In genomic region chr18:40692871-40693270, GRCh38 we compare ENCODE assay signal across 36 cellular contexts.
"Had no signal": no experiment of that assay in that cellular context is flagged by ENCODE, and none has a peak within 500 bp of the region (broad histone marks: within the 10 kb centered on the region; RNA-seq: fewer than 3 reads in every experiment).

No MANE protein-coding gene starts in this region.

- H3K27ac ChIP-seq: breast epithelium, epithelial cell of prostate, esophagus squamous epithelium, gastroesophageal sphincter, heart left ventricle, left lung, right lobe of liver, skin epidermis, stomach, thyroid gland, upper lobe of left lung, vagina, VCaP had no signal

- H3K4me1 ChIP-seq: breast epithelium, esophagus squamous epithelium, gastroesophageal sphincter, heart left ventricle, left lung, right lobe of liver, stomach, thyroid gland, upper lobe of left lung, vagina had no signal

- H3K4me1 Mint-ChIP-seq: activated naive CD4-positive, alpha-beta T cell treated with anti-CD3 and anti-CD28 coated beads, Interleukin-2, amount 10 ng/mL, durations not matched to agents 7 days and 5 days; activated naive CD8-positive, alpha-beta T cell treated with anti-CD3 and anti-CD28 coated beads, Interleukin-2, amount 10 ng/mL, durations not matched to agents 7 days and 5 days; immature natural killer cell; stimulated activated naive B cell treated with anti-CD40 and anti-IgM and Interleukin-4, amounts not matched to agents 10 μg/mL and 1 μg/mL and 100 μg/mL, for 72 hours had no signal

- H3K27me3 Mint-ChIP-seq: activated CD4-positive, alpha-beta memory T cell treated with anti-CD3 and anti-CD28 coated beads for 36 hours; activated naive CD4-positive, alpha-beta T cell treated with anti-CD3 and anti-CD28 coated beads, Interleukin-2, amount 10 ng/mL, durations not matched to agents 7 days and 5 days; activated naive CD8-positive, alpha-beta T cell treated with anti-CD3 and anti-CD28 coated beads, Interleukin-2, amount 10 ng/mL, durations not matched to agents 7 days and 5 days; activated T-cell treated with anti-CD3 and anti-CD28 coated beads, Interleukin-2, amount 50 U/mL, for 24 hours; natural killer cell treated with Interleukin-12 subunit alpha and Interleukin-12 subunit beta and Interleukin-15 and Interleukin-18, amount 100 ng/mL, for 72 hours; stimulated activated naive B cell treated with anti-CD40 and anti-IgM and Interleukin-4, amounts not matched to agents 10 μg/mL and 1 μg/mL and 100 μg/mL, for 72 hours had no signal

- H3K36me3 Mint-ChIP-seq: activated CD4-positive, alpha-beta memory T cell treated with anti-CD3 and anti-CD28 coated beads for 36 hours; activated naive CD4-positive, alpha-beta T cell treated with anti-CD3 and anti-CD28 coated beads, Interleukin-2, amount 10 ng/mL, durations not matched to agents 7 days and 5 days; activated naive CD8-positive, alpha-beta T cell treated with anti-CD3 and anti-CD28 coated beads, Interleukin-2, amount 10 ng/mL, durations not matched to agents 7 days and 5 days; immature natural killer cell; natural killer cell treated with Interleukin-12 subunit alpha and Interleukin-12 subunit beta and Interleukin-15 and Interleukin-18, amount 100 ng/mL, for 72 hours; stimulated activated naive B cell treated with anti-CD40 and anti-IgM and Interleukin-4, amounts not matched to agents 10 μg/mL and 1 μg/mL and 100 μg/mL, for 72 hours had no signal

- H3K9me3 ChIP-seq: breast epithelium, esophagus squamous epithelium, mucosa of descending colon, right lobe of liver, stomach, thyroid gland, vagina had no signal

- ATAC-seq: activated CD4-positive, CD25-positive, alpha-beta regulatory T cell treated with anti-CD3 and anti-CD28 coated beads, Interleukin-2, amount 50 U/mL, for 24 hours; gastroesophageal sphincter; heart left ventricle; left lung; mucosa of descending colon; natural killer cell treated with Interleukin-12 subunit alpha and Interleukin-12 subunit beta and Interleukin-15 and Interleukin-18, amount 100 ng/mL, for 72 hours; right lobe of liver; stimulated activated naive B cell treated with anti-CD40 and anti-IgM and Interleukin-4, amounts not matched to agents 10 μg/mL and 1 μg/mL and 100 μg/mL, for 72 hours had no signal

- H3K27me3 ChIP-seq: breast epithelium, esophagus squamous epithelium, gastroesophageal sphincter, heart left ventricle, left lung, right lobe of liver, stomach, thyroid gland, upper lobe of left lung, vagina had no signal

- H3K4me3 Mint-ChIP-seq: activated CD4-positive, alpha-beta memory T cell treated with anti-CD3 and anti-CD28 coated beads for 36 hours; activated naive CD4-positive, alpha-beta T cell treated with anti-CD3 and anti-CD28 coated beads, Interleukin-2, amount 10 ng/mL, durations not matched to agents 7 days and 5 days; activated naive CD8-positive, alpha-beta T cell treated with anti-CD3 and anti-CD28 coated beads, Interleukin-2, amount 10 ng/mL, durations not matched to agents 7 days and 5 days; activated T-cell treated with anti-CD3 and anti-CD28 coated beads, Interleukin-2, amount 50 U/mL, for 24 hours; immature natural killer cell; natural killer cell treated with Interleukin-12 subunit alpha and Interleukin-12 subunit beta and Interleukin-15 and Interleukin-18, amount 100 ng/mL, for 72 hours; stimulated activated naive B cell treated with anti-CD40 and anti-IgM and Interleukin-4, amounts not matched to agents 10 μg/mL and 1 μg/mL and 100 μg/mL, for 72 hours had no signal

- H3K36me3 ChIP-seq: breast epithelium, esophagus squamous epithelium, gastroesophageal sphincter, heart left ventricle, left lung, right lobe of liver, stomach, thyroid gland, upper lobe of left lung, vagina had no signal

- DNase-seq: activated CD4-positive, alpha-beta memory T cell treated with anti-CD3 and anti-CD28 coated beads for 36 hours; activated CD4-positive, alpha-beta T cell treated with anti-CD3 and anti-CD28 coated beads for 48 hours; activated CD8-positive, alpha-beta memory T cell treated with anti-CD3 and anti-CD28 coated beads, Interleukin-2, amount 50 U/mL, for 48 hours; activated gamma-delta T cell; activated naive CD4-positive, alpha-beta T cell treated with anti-CD3 and anti-CD28 coated beads, Interleukin-2, amount 10 ng/mL, durations not matched to agents 7 days and 5 days; activated naive CD8-positive, alpha-beta T cell treated with anti-CD3 and anti-CD28 coated beads, Interleukin-2, amount 10 ng/mL, durations not matched to agents 7 days and 5 days; activated T-cell treated with anti-CD3 and anti-CD28 coated beads, Interleukin-2, amount 50 U/mL, for 24 hours; amygdala; central memory CD4-positive, alpha-beta T cell; dermis blood vessel endothelial cell; effector CD4-positive, alpha-beta T cell; esophagus squamous epithelium; heart left ventricle; hypothalamus; immature natural killer cell; kidney glomerular epithelial cell; mesendoderm; mucosa of descending colon; right lobe of liver; stimulated activated CD4-positive, alpha-beta T cell treated with anti-CD3 and anti-CD28 coated beads, Interleukin-4, amount 100 ng/mL, for 4 hours; stimulated activated CD8-positive, alpha-beta memory T cell treated with anti-CD3 and anti-CD28 coated beads, Interleukin-4, amount 100 ng/mL, for 48 hours; stimulated activated naive B cell treated with anti-CD40 and anti-IgM and Interleukin-4, amounts not matched to agents 10 μg/mL and 1 μg/mL and 100 μg/mL, for 72 hours; stomach; T-helper 1 cell; thyroid gland had no signal

- H3K27ac Mint-ChIP-seq: activated CD4-positive, alpha-beta memory T cell treated with anti-CD3 and anti-CD28 coated beads for 36 hours; activated naive CD4-positive, alpha-beta T cell treated with anti-CD3 and anti-CD28 coated beads, Interleukin-2, amount 10 ng/mL, durations not matched to agents 7 days and 5 days; activated naive CD8-positive, alpha-beta T cell treated with anti-CD3 and anti-CD28 coated beads, Interleukin-2, amount 10 ng/mL, durations not matched to agents 7 days and 5 days; activated T-cell treated with anti-CD3 and anti-CD28 coated beads, Interleukin-2, amount 50 U/mL, for 24 hours; immature natural killer cell; natural killer cell treated with Interleukin-12 subunit alpha and Interleukin-12 subunit beta and Interleukin-15 and Interleukin-18, amount 100 ng/mL, for 72 hours; stimulated activated naive B cell treated with anti-CD40 and anti-IgM and Interleukin-4, amounts not matched to agents 10 μg/mL and 1 μg/mL and 100 μg/mL, for 72 hours had no signal

- H3K4me3 ChIP-seq: breast epithelium, esophagus squamous epithelium, gastroesophageal sphincter, heart left ventricle, left lung, lung, mucosa of descending colon, right lobe of liver, skin epidermis, stomach, thyroid gland, upper lobe of left lung, vagina had no signal
